In genomic region chr1:39158330-39159086, GRCh38 we compare ENCODE assay signal across 1 cellular context.
TF ChIP-seq lines count a peak whose summit lies in the region.

No MANE protein-coding gene starts in this region.

TF ChIP-seq in HCT116, 20 proteins besides CTCF, POLR2A, EP300 and RAD21 (continued from another document):
- TF ChIP-seq, protein P1, sequence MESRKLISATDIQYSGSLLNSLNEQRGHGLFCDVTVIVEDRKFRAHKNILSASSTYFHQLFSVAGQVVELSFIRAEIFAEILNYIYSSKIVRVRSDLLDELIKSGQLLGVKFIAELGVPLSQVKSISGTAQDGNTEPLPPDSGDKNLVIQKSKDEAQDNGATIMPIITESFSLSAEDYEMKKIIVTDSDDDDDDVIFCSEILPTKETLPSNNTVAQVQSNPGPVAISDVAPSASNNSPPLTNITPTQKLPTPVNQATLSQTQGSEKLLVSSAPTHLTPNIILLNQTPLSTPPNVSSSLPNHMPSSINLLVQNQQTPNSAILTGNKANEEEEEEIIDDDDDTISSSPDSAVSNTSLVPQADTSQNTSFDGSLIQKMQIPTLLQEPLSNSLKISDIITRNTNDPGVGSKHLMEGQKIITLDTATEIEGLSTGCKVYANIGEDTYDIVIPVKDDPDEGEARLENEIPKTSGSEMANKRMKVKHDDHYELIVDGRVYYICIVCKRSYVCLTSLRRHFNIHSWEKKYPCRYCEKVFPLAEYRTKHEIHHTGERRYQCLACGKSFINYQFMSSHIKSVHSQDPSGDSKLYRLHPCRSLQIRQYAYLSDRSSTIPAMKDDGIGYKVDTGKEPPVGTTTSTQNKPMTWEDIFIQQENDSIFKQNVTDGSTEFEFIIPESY (IDR thresholded peaks at IDR 0.05; ENCODE audit: extremely low read depth, insufficient replicate concordance, low read length), result no peak
- no peak for TF ChIP-seq SP1 (IDR thresholded peaks at IDR 0.05; ENCODE audit: low read depth)
- no peak for TF ChIP-seq ZNF274 (IDR thresholded peaks at IDR 0.05; ENCODE audit: low read depth, low read length)
- TF ChIP-seq EZH2phosphoT487 (IDR thresholded peaks at IDR 0.05; ENCODE audit: borderline replicate concordance), result no peak
- TF ChIP-seq ELF1 (IDR thresholded peaks at IDR 0.05; ENCODE audit: borderline replicate concordance, low read depth), result no peak
- TF ChIP-seq SRF (IDR thresholded peaks at IDR 0.05; ENCODE audit: low read depth), result no peak
